11 cellular contexts compared by ENCODE assay signal in the genomic region with DNA sequence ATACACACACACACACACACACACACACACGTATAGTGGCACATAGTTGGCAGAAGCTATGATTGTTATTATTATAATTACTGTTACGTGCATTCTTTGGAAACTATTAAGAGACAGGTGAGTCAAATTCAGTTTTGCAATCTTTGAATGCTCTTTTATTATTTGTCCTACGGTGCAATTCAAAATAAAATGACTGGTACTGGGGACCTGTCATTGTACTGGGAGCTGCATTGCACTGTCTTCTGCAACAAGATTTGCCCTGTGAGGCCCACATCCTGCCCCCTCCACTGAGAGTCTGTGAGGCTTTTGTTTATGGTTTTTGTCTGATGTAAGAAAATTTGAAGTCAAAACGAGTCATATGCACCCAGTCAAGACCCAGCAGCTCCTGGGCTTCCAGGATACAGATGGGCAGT. TPM values are rescaled to one million over a fixed set of nuclear protein-coding genes. Genes with fewer than 3 reads are reported as not detected.
DNase-seq lines count a peak whose midpoint lies in the region; ATAC-seq and TF ChIP-seq lines count a peak whose summit lies in the region.
"Had no signal": no experiment of that assay in that cellular context is flagged by ENCODE, and none has a peak within 500 bp of the region (broad histone marks: within the 10 kb centered on the region; RNA-seq: fewer than 3 reads in every experiment).

No MANE protein-coding gene starts in this region.

- POLR2A ChIA-PET in OCI-LY7 (lab: Charles Lee): interaction anchor here (0.6 to 5.1 kb wide), 14 partner anchors 8 to 247 kb away, joined by 3 to 32 read pairs (median 4); a partner anchor contains a TSS

- BruUV-seq in OCI-LY7 (replicated peaks; lab: Mats Ljungman, UMichigan): no TSS peak

- no peaks in the 10 kb centered on the region for H4K20me1 ChIP-seq in OCI-LY7 (ENCODE audit: insufficient read depth, low read length)

- H2AFZ ChIP-seq in OCI-LY7 (ENCODE audit: low read length): no peak overlapping the region

- peak overlapping the region; percentile 88 for H3K4me2 ChIP-seq in OCI-LY7 (ENCODE audit: low read length)

- peak overlapping the region; percentile 97 for H3K27ac Mint-ChIP-seq in stimulated activated naive B cell treated with anti-CD40 and anti-IgM and Interleukin-4, amounts not matched to agents 10 μg/mL and 1 μg/mL and 100 μg/mL, for 72 hours

- CTCF ChIA-PET in OCI-LY7 (lab: Charles Lee; ENCODE audit: unreplicated experiment): interaction anchor here (1.0 kb wide), 3 partner anchors 16 to 39 kb away, joined by 3 read pairs; no protein-coding TSS in a partner anchor

- DNase-seq in OCI-LY7 (ENCODE audit: low spot score): peak; percentile 80
- DNase-seq in activated T-cell treated with anti-CD3 and anti-CD28 coated beads for 24 hours (ENCODE audit: low read depth): peak; percentile 46
- DNase-seq in esophagus muscularis mucosa (ENCODE audit: extremely low spot score): peak; percentile 81
- DNase-seq in stimulated activated naive B cell treated with anti-CD40 and anti-IgM and Interleukin-4, amounts not matched to agents 10 μg/mL and 1 μg/mL and 100 μg/mL, for 72 hours: no peak
- no peak for DNase-seq in T1000 (lab: John Stamatoyannopoulos, UW)
- no peak for DNase-seq in DMS153 (lab: John Stamatoyannopoulos, UW)
- DNase-seq: heart left ventricle, NCI-H187 had no signal

- 38% methylated on average over 4 of the region's 4 CpGs for WGBS in esophagus muscularis mucosa

- peaks cover 57% of the 10 kb centered on the region for H3K4me1 ChIP-seq in OCI-LY7 (ENCODE audit: insufficient read depth, low read length, poor library complexity, severe bottlenecking)
- no peaks in the 10 kb centered on the region for H3K4me1 ChIP-seq in esophagus muscularis mucosa
- H3K4me1 ChIP-seq: SJSA1 had no signal

- TF ChIP-seq EP300 in esophagus muscularis mucosa (IDR thresholded peaks at IDR 0.05): no peak

- peaks cover 67 to 88% of the 10 kb centered on the region in 2 donors for H3K4me1 Mint-ChIP-seq in stimulated activated naive B cell treated with anti-CD40 and anti-IgM and Interleukin-4, amounts not matched to agents 10 μg/mL and 1 μg/mL and 100 μg/mL, for 72 hours

- ATAC-seq in stimulated activated naive B cell treated with anti-CD40 and anti-IgM and Interleukin-4, amounts not matched to agents 10 μg/mL and 1 μg/mL and 100 μg/mL, for 72 hours (replicated peaks): peak in 1 of 2 donors; percentile 17
- ATAC-seq in GM21390 (IDR thresholded peaks at IDR 0.05; ENCODE audit: unreplicated experiment): no peak
- ATAC-seq: heart left ventricle had no signal

- TF ChIP-seq POLR2A in esophagus muscularis mucosa (IDR thresholded peaks at IDR 0.05; ENCODE audit: low read depth): no peak

- TF ChIP-seq CTCF in OCI-LY7 (conservative IDR thresholded peaks at IDR 0.05; ENCODE audit: low read length): no peak
- TF ChIP-seq CTCF in esophagus muscularis mucosa (IDR thresholded peaks at IDR 0.05): no peak

- H3K4me3 ChIP-seq in OCI-LY7 (ENCODE audit: low read depth, low read length, poor library complexity, severe bottlenecking) (peak overlapping the region; percentile 76), esophagus muscularis mucosa (no peak overlapping the region)
- H3K4me3 ChIP-seq: SJSA1 had no signal

- peaks cover 20% of the 10 kb centered on the region for H3K36me3 ChIP-seq in OCI-LY7 (ENCODE audit: insufficient read depth, low read length)
- no peaks in the 10 kb centered on the region for H3K36me3 ChIP-seq in esophagus muscularis mucosa
- H3K36me3 ChIP-seq: heart left ventricle, SJSA1 had no signal

- intact Hi-C loops in OCI-LY7 (cut with micrococcal nuclease; ENCODE audit: unreplicated experiment): loop anchor here (5.0 kb wide), 1 partner anchor 176 kb away; no protein-coding TSS in a partner anchor
- intact Hi-C loops in esophagus muscularis mucosa (cut with DNase I): no loop called here

- peaks cover 0 to 3% (median 0%) of the 10 kb centered on the region in 4 donors for H3K27me3 ChIP-seq in esophagus muscularis mucosa
- H3K27me3 ChIP-seq: heart left ventricle, SJSA1 had no signal

- peaks cover 35 to 56% of the 10 kb centered on the region in 2 donors for H3K36me3 Mint-ChIP-seq in stimulated activated naive B cell treated with anti-CD40 and anti-IgM and Interleukin-4, amounts not matched to agents 10 μg/mL and 1 μg/mL and 100 μg/mL, for 72 hours

- no peaks in the 10 kb centered on the region for H3K9me2 ChIP-seq in OCI-LY7 (ENCODE audit: insufficient read depth, low read length)

- H3K9me3 ChIP-seq in OCI-LY7 (ENCODE audit: low read length) (peaks cover 8% of the 10 kb centered on the region; the same call in 1 of the 2 replicates), esophagus muscularis mucosa (peaks cover 0 to 10% (median 0%) of the 10 kb centered on the region in 4 donors)
- H3K9me3 ChIP-seq: SJSA1 had no signal

- H3K79me2 ChIP-seq in OCI-LY7 (ENCODE audit: insufficient read depth, low read depth, low read length): peaks cover 57% of the 10 kb centered on the region

- H3K4me3 Mint-ChIP-seq in stimulated activated naive B cell treated with anti-CD40 and anti-IgM and Interleukin-4, amounts not matched to agents 10 μg/mL and 1 μg/mL and 100 μg/mL, for 72 hours: peak overlapping the region; percentile 88 to 91

- peak overlapping the region; percentile 82 for H3K27ac ChIP-seq in OCI-LY7 (ENCODE audit: low read depth, low read length, poor library complexity, severe bottlenecking)
- no peak overlapping the region for H3K27ac ChIP-seq in esophagus muscularis mucosa (replicated peaks in 1 of 4)
- H3K27ac ChIP-seq: SJSA1 had no signal

- peaks cover 0 to 2% of the 10 kb centered on the region in 2 donors for H3K9me3 Mint-ChIP-seq in stimulated activated naive B cell treated with anti-CD40 and anti-IgM and Interleukin-4, amounts not matched to agents 10 μg/mL and 1 μg/mL and 100 μg/mL, for 72 hours

- no peaks in the 10 kb centered on the region for H3K27me3 Mint-ChIP-seq in stimulated activated naive B cell treated with anti-CD40 and anti-IgM and Interleukin-4, amounts not matched to agents 10 μg/mL and 1 μg/mL and 100 μg/mL, for 72 hours

RNA-seq across cellular contexts. Expression of a gene that starts 1.9 kb away (rescaled TPM):
- total RNA-seq in OCI-LY7 (2014; rRNA removed; shearing (Covaris generic)): 23.7 and 28.4 TPM in 2 replicates
- total RNA-seq in OCI-LY7 (2022): 40.2 and 42.8 TPM in 2 replicates
- under 1 TPM in 2 of 4 donors, not detected in 2; 0.26 to 0.66 TPM for total RNA-seq in esophagus muscularis mucosa
- total RNA-seq: myocyte, SJSA1 had no signal

RNA-seq across cellular contexts. Expression of a gene that starts 58.8 kb away (rescaled TPM):
- total RNA-seq in OCI-LY7 (2014; rRNA removed; shearing (Covaris generic)): not detected in 2 replicates
- total RNA-seq in OCI-LY7 (2022): not detected in 2 replicates
- 1 to 10 TPM in 1 of 4 donors, under 1 TPM in 3; 0.06 to 1.3 (median 0.47) TPM for total RNA-seq in esophagus muscularis mucosa
- total RNA-seq: myocyte, SJSA1 had no signal

Comparison
In these comparisons a context has a peak if more than half of its experiments do, and no peak if none do; other contexts are left out.
1. DNase-seq: peak in OCI-LY7 (single experiment), activated T-cell treated with anti-CD3 and anti-CD28 coated beads for 24 hours (single experiment) and esophagus muscularis mucosa (single experiment); none in stimulated activated naive B cell treated with anti-CD40 and anti-IgM and Interleukin-4, amounts not matched to agents 10 μg/mL and 1 μg/mL and 100 μg/mL, for 72 hours (single experiment), T1000 (single experiment) and DMS153 (single experiment).
2. RNA of a gene that starts 1.9 kb away (total RNA-seq): 23.7 to 42.8 TPM in OCI-LY7; 0.26 to 0.66 TPM in esophagus muscularis mucosa; every median in the first group is over 10 times any median in the second.